ENCODE assay signal across 11 cellular contexts in genomic region chr4:89753601-89754066, GRCh38.
A peak's percentile ranks its signal among the peaks of the same experiment; 100 is the strongest.
DNase-seq lines count a peak whose midpoint lies in the region; ATAC-seq, FAIRE-seq and TF ChIP-seq lines count a peak whose summit lies in the region.
"Had no signal": no experiment of that assay in that cellular context is flagged by ENCODE, and none has a peak within 500 bp of the region (broad histone marks: within the 10 kb centered on the region; RNA-seq: fewer than 3 reads in every experiment).

No MANE protein-coding gene starts in this region.

- peaks cover 15% of the 10 kb centered on the region for H3K4me1 ChIP-seq in HEK293 (ENCODE audit: control insufficient read depth, insufficient read depth, low read length)
- H3K4me1 ChIP-seq in small intestine (ENCODE audit: control insufficient read depth in 2 of 2, insufficient read depth in 1 of 2, low read depth in 1 of 2, low read length in 1 of 2), result no peaks in the 10 kb centered on the region
- H3K4me1 ChIP-seq: parathyroid adenoma had no signal

- peak overlapping the region; percentile 10 for H3K27ac ChIP-seq in HEK293 (ENCODE audit: extremely low read depth, low read depth, low read length)
- peak overlapping the region in 1 of 2 donors; percentile 22 for H3K27ac ChIP-seq in small intestine (ENCODE audit: low read depth in 1 of 2, low read length in 1 of 2)
- H3K27ac ChIP-seq in CD4-positive, alpha-beta T cell (ENCODE audit: low read depth, low read length), result no peak overlapping the region
- H3K27ac ChIP-seq: parathyroid adenoma had no signal

- intact Hi-C loops in activated T-helper 2 cell treated with anti-CD3 and anti-CD28 coated beads, Interferon-gamma antibody, Interleukin-2, Interleukin-4, amounts not matched to agents 10 μg/mL and 5 μg/mL and 100 μg/mL, durations not matched to agents 14 hours and 24 hours and 36 hours (cut with micrococcal nuclease), result no loop called here
- intact Hi-C loops in CD4-positive, alpha-beta T cell (cut with DNase I, micrococcal nuclease), result no loop called here

- POLR2A ChIA-PET in HEK293 (lab: Yijun Ruan, JAX), result no interaction called here
- POLR2A ChIA-PET in CD4-positive, alpha-beta T cell (lab: Charles Lee), result no interaction called here

- no peaks in the 10 kb centered on the region for H3K27me3 ChIP-seq in small intestine (ENCODE audit: control insufficient read depth in 2 of 2, insufficient read depth in 2 of 2, low read length in 2 of 2)
- no peaks in the 10 kb centered on the region for H3K27me3 ChIP-seq in CD4-positive, alpha-beta T cell (ENCODE audit: control insufficient read depth, insufficient read depth, low read length)

- no peak for FAIRE-seq in small intestine (lab: Jason Lieb, UNC)

- ATAC-seq in SK-N-SH treated with all-trans-retinoic acid at 6 μM for 48 hours, result peak; percentile 87
- ATAC-seq in HG03135 (IDR thresholded peaks at IDR 0.05; ENCODE audit: unreplicated experiment), result no peak
- ATAC-seq in CD4-positive, alpha-beta T cell (ENCODE audit: poor library complexity), result no peak
- no peak for ATAC-seq in HG03139 (IDR thresholded peaks at IDR 0.05; ENCODE audit: unreplicated experiment)

- H3K4me3 Mint-ChIP-seq in activated T-helper 2 cell treated with anti-CD3 and anti-CD28 coated beads, Interferon-gamma antibody, Interleukin-2, Interleukin-4, amounts not matched to agents 10 μg/mL and 5 μg/mL and 100 μg/mL, durations not matched to agents 14 hours and 24 hours and 36 hours (ENCODE audit: low read depth), result no peak overlapping the region
- H3K4me3 Mint-ChIP-seq in CD4-positive, alpha-beta T cell, result no peak overlapping the region
- H3K4me3 Mint-ChIP-seq: activated naive CD4-positive, alpha-beta T cell treated with anti-CD3 and anti-CD28 coated beads, Interleukin-2, amount 10 ng/mL, durations not matched to agents 7 days and 5 days had no signal

- H3K9me3 Mint-ChIP-seq in activated T-helper 2 cell treated with anti-CD3 and anti-CD28 coated beads, Interferon-gamma antibody, Interleukin-2, Interleukin-4, amounts not matched to agents 10 μg/mL and 5 μg/mL and 100 μg/mL, durations not matched to agents 14 hours and 24 hours and 36 hours, result no peaks in the 10 kb centered on the region
- H3K9me3 Mint-ChIP-seq in CD4-positive, alpha-beta T cell, result no peaks in the 10 kb centered on the region
- H3K9me3 Mint-ChIP-seq: activated naive CD4-positive, alpha-beta T cell treated with anti-CD3 and anti-CD28 coated beads, Interleukin-2, amount 10 ng/mL, durations not matched to agents 7 days and 5 days had no signal

- H3K27me3 Mint-ChIP-seq in activated T-helper 2 cell treated with anti-CD3 and anti-CD28 coated beads, Interferon-gamma antibody, Interleukin-2, Interleukin-4, amounts not matched to agents 10 μg/mL and 5 μg/mL and 100 μg/mL, durations not matched to agents 14 hours and 24 hours and 36 hours (ENCODE audit: low read depth), result peaks cover 2% of the 10 kb centered on the region
- no peaks in the 10 kb centered on the region for H3K27me3 Mint-ChIP-seq in CD4-positive, alpha-beta T cell

- DNase-seq in foreskin melanocyte, result peak; percentile 97
- DNase-seq in small intestine, result peak; percentile 55
- DNase-seq in activated T-helper 2 cell treated with anti-CD3 and anti-CD28 coated beads, Interferon-gamma antibody, Interleukin-2, Interleukin-4, amounts not matched to agents 10 μg/mL and 5 μg/mL and 100 μg/mL, durations not matched to agents 14 hours and 24 hours and 36 hours (ENCODE audit: low spot score), result no peak
- no peak for DNase-seq in CD4-positive, alpha-beta T cell
- DNase-seq: activated naive CD4-positive, alpha-beta T cell treated with anti-CD3 and anti-CD28 coated beads, Interleukin-2, amount 10 ng/mL, durations not matched to agents 7 days and 5 days; NCI-H187 treated with DMSO at 0.1 percent for 48 hours had no signal

- TF ChIP-seq CTCF in HEK293 (tag by site-specific recombination; IDR thresholded peaks at IDR 0.05), result no peak
- TF ChIP-seq CTCF in CD4-positive, alpha-beta T cell (IDR thresholded peaks at IDR 0.05), result no peak

- 11 to 21% (median 20%) methylated on average over 5 of the region's 5 CpGs for WGBS in small intestine, 3 donors

- H3K36me3 ChIP-seq in HEK293 (ENCODE audit: control insufficient read depth in 2 of 2, insufficient read depth in 1 of 2, low read length in 2 of 2) (no peaks in the 10 kb centered on the region), small intestine (ENCODE audit: control insufficient read depth in 2 of 2, insufficient read depth in 2 of 2, low read length in 2 of 2) (no peaks in the 10 kb centered on the region)

- H3K9me3 ChIP-seq in HEK293 (ENCODE audit: control insufficient read depth, insufficient read depth, low read depth, low read length) (no peaks in the 10 kb centered on the region), small intestine (ENCODE audit: control insufficient read depth, low read depth) (no peaks in the 10 kb centered on the region)
- H3K9me3 ChIP-seq in CD4-positive, alpha-beta T cell (ENCODE audit: control insufficient read depth, low read length), result no peaks in the 10 kb centered on the region

- no peak overlapping the region for H3K27ac Mint-ChIP-seq in activated T-helper 2 cell treated with anti-CD3 and anti-CD28 coated beads, Interferon-gamma antibody, Interleukin-2, Interleukin-4, amounts not matched to agents 10 μg/mL and 5 μg/mL and 100 μg/mL, durations not matched to agents 14 hours and 24 hours and 36 hours
- H3K27ac Mint-ChIP-seq in CD4-positive, alpha-beta T cell, result no peak overlapping the region
- H3K27ac Mint-ChIP-seq: activated naive CD4-positive, alpha-beta T cell treated with anti-CD3 and anti-CD28 coated beads, Interleukin-2, amount 10 ng/mL, durations not matched to agents 7 days and 5 days had no signal

- H3K4me3 ChIP-seq in HEK293 (ENCODE audit: low read depth, low read length), result no peak overlapping the region
- H3K4me3 ChIP-seq in small intestine (ENCODE audit: low read depth in 1 of 2, low read length in 2 of 2), result no peak overlapping the region

- CTCF ChIA-PET in HEK293 (lab: Yijun Ruan, JAX), result no interaction called here
- CTCF ChIA-PET in CD4-positive, alpha-beta T cell (lab: Charles Lee), result no interaction called here

- H3K36me3 Mint-ChIP-seq in activated T-helper 2 cell treated with anti-CD3 and anti-CD28 coated beads, Interferon-gamma antibody, Interleukin-2, Interleukin-4, amounts not matched to agents 10 μg/mL and 5 μg/mL and 100 μg/mL, durations not matched to agents 14 hours and 24 hours and 36 hours (ENCODE audit: low read depth), result no peaks in the 10 kb centered on the region
- no peaks in the 10 kb centered on the region for H3K36me3 Mint-ChIP-seq in CD4-positive, alpha-beta T cell (ENCODE audit: low read depth)
- H3K36me3 Mint-ChIP-seq: activated naive CD4-positive, alpha-beta T cell treated with anti-CD3 and anti-CD28 coated beads, Interleukin-2, amount 10 ng/mL, durations not matched to agents 7 days and 5 days had no signal

- H3K4me1 Mint-ChIP-seq in activated T-helper 2 cell treated with anti-CD3 and anti-CD28 coated beads, Interferon-gamma antibody, Interleukin-2, Interleukin-4, amounts not matched to agents 10 μg/mL and 5 μg/mL and 100 μg/mL, durations not matched to agents 14 hours and 24 hours and 36 hours (ENCODE audit: low read depth), result no peaks in the 10 kb centered on the region
- no peaks in the 10 kb centered on the region for H3K4me1 Mint-ChIP-seq in CD4-positive, alpha-beta T cell (ENCODE audit: low read depth)
- H3K4me1 Mint-ChIP-seq: activated naive CD4-positive, alpha-beta T cell treated with anti-CD3 and anti-CD28 coated beads, Interleukin-2, amount 10 ng/mL, durations not matched to agents 7 days and 5 days had no signal

TF ChIP-seq in HEK293, 187 proteins besides CTCF, POLR2A, EP300 and RAD21 (continues in another document):
- TF ChIP-seq ZNF548 (tag by site-specific recombination; IDR thresholded peaks at IDR 0.05) (no peak), KLF1 (tag by site-specific recombination; IDR thresholded peaks at IDR 0.05) (no peak), KLF8 (tag by site-specific recombination; IDR thresholded peaks at IDR 0.05) (peak; percentile 81), ZNF132 (tag by site-specific recombination; IDR thresholded peaks at IDR 0.05; ENCODE audit: borderline replicate concordance) (no peak), ZNF202 (tag by site-specific recombination; IDR thresholded peaks at IDR 0.05; ENCODE audit: borderline replicate concordance) (no peak), ZNF777 (tag by site-specific recombination; IDR thresholded peaks at IDR 0.05; ENCODE audit: borderline replicate concordance) (no peak)
- TF ChIP-seq, protein P1, sequence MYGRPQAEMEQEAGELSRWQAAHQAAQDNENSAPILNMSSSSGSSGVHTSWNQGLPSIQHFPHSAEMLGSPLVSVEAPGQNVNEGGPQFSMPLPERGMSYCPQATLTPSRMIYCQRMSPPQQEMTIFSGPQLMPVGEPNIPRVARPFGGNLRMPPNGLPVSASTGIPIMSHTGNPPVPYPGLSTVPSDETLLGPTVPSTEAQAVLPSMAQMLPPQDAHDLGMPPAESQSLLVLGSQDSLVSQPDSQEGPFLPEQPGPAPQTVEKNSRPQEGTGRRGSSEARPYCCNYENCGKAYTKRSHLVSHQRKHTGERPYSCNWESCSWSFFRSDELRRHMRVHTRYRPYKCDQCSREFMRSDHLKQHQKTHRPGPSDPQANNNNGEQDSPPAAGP (tag by site-specific recombination; IDR thresholded peaks at IDR 0.05), result no peak

TF ChIP-seq in SK-N-SH treated with all-trans-retinoic acid at 6 μM for 48 hours, 23 proteins besides CTCF, POLR2A, EP300 and RAD21 (continues in another document):
- no peak for TF ChIP-seq ZFP30 (CRISPR knock-in tag; IDR thresholded peaks at IDR 0.05)
- TF ChIP-seq RARB (CRISPR knock-in tag; IDR thresholded peaks at IDR 0.05), result peak; percentile 75; the same call in 1 of the 2 replicates
- peak; percentile 95 for TF ChIP-seq CREB5 (CRISPR knock-in tag; IDR thresholded peaks at IDR 0.05; ENCODE audit: low read depth)
- TF ChIP-seq ZNF8 (CRISPR knock-in tag; IDR thresholded peaks at IDR 0.05), result peak; percentile 48; the same call in 1 of the 2 replicates
- no peak for TF ChIP-seq PPARA (CRISPR knock-in tag; IDR thresholded peaks at IDR 0.05; ENCODE audit: borderline replicate concordance)
- peak; percentile 94 for TF ChIP-seq ZC3H10 (CRISPR knock-in tag; IDR thresholded peaks at IDR 0.05)
- no peak for TF ChIP-seq ARNTL (CRISPR knock-in tag; IDR thresholded peaks at IDR 0.05; ENCODE audit: borderline replicate concordance, low read depth)
- no peak for TF ChIP-seq ZFP3 (CRISPR knock-in tag; IDR thresholded peaks at IDR 0.05)

Comparison
In these comparisons a context has a peak if more than half of its experiments do, and no peak if none do; other contexts are left out.
1. DNase-seq: peak in foreskin melanocyte (single experiment) and small intestine (single experiment); none in activated T-helper 2 cell treated with anti-CD3 and anti-CD28 coated beads, Interferon-gamma antibody, Interleukin-2, Interleukin-4, amounts not matched to agents 10 μg/mL and 5 μg/mL and 100 μg/mL, durations not matched to agents 14 hours and 24 hours and 36 hours (single experiment) and CD4-positive, alpha-beta T cell (0 of 10).
2. Of the 2 proteins assayed by ChIP-seq in both HEK293 and SK-N-SH treated with all-trans-retinoic acid at 6 μM for 48 hours: peak only in HEK293: none; only in SK-N-SH treated with all-trans-retinoic acid at 6 μM for 48 hours: PATZ1; in both: none; in neither: 1.